Comparison of ENCODE assay signal across 3 cellular contexts in the genomic region with DNA sequence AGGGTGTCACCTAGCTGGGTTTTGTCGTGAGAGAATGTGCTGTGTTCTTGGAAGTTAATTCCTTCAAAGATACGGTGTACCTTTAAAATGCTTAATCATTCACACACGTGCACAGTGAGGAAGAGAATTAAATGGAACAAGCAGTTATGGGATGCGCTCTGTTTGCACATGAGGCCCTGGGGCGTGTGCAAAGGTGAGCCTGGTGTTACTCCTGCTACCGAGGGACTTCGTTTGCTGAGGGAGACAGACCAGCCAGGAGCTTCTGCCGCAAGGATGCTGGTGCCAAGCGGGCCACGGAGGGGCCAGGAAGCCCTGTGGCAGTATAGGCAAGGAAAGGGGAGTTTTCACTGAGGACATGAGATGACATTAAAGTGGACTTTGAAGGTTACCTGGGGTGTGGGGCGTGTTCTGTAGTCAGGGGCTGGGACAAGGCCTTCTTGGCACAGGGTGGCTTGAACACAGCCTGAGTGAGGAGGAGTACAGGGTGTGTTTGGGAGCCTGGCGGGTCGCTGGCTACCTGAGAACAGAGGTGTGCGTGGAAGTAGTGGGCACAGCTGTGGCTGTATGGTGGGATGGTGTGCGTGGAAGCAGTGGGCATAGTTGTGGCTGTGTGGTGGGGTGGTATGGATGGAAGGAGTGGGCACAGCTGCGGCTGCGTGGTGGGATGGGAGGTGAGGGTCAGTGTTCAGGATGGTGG.
TF ChIP-seq lines count a peak whose summit lies in the region.

No MANE protein-coding gene starts in this region.

TF ChIP-seq in HEK293, 187 proteins besides CTCF, POLR2A, EP300 and RAD21 (continues in another document):
- TF ChIP-seq ZNF664 (tag by site-specific recombination; IDR thresholded peaks at IDR 0.05) (no peak), ZNF660 (tag by site-specific recombination; IDR thresholded peaks at IDR 0.05) (no peak), EGR2 (tag by site-specific recombination; IDR thresholded peaks at IDR 0.05; ENCODE audit: low read depth) (peak; percentile 73), IKZF3 (tag by site-specific recombination; IDR thresholded peaks at IDR 0.05) (no peak), ZNF23 (tag by site-specific recombination; IDR thresholded peaks at IDR 0.05; ENCODE audit: borderline replicate concordance) (no peak), ZNF354C (tag by site-specific recombination; IDR thresholded peaks at IDR 0.05; ENCODE audit: borderline replicate concordance, low read depth) (no peak), GLI2 (tag by site-specific recombination; IDR thresholded peaks at IDR 0.05; ENCODE audit: borderline replicate concordance, low read depth) (no peak), ZNF658 (tag by site-specific recombination; IDR thresholded peaks at IDR 0.05) (no peak), ZNF626 (tag by site-specific recombination; IDR thresholded peaks at IDR 0.05) (no peak)
- TF ChIP-seq, protein P1, sequence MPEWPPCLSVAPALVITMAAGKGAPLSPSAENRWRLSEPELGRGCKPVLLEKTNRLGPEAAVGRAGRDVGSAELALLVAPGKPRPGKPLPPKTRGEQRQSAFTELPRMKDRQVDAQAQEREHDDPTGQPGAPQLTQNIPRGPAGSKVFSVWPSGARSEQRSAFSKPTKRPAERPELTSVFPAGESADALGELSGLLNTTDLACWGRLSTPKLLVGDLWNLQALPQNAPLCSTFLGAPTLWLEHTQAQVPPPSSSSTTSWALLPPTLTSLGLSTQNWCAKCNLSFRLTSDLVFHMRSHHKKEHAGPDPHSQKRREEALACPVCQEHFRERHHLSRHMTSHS (tag by site-specific recombination; IDR thresholded peaks at IDR 0.05): no peak
- TF ChIP-seq, protein P2, sequence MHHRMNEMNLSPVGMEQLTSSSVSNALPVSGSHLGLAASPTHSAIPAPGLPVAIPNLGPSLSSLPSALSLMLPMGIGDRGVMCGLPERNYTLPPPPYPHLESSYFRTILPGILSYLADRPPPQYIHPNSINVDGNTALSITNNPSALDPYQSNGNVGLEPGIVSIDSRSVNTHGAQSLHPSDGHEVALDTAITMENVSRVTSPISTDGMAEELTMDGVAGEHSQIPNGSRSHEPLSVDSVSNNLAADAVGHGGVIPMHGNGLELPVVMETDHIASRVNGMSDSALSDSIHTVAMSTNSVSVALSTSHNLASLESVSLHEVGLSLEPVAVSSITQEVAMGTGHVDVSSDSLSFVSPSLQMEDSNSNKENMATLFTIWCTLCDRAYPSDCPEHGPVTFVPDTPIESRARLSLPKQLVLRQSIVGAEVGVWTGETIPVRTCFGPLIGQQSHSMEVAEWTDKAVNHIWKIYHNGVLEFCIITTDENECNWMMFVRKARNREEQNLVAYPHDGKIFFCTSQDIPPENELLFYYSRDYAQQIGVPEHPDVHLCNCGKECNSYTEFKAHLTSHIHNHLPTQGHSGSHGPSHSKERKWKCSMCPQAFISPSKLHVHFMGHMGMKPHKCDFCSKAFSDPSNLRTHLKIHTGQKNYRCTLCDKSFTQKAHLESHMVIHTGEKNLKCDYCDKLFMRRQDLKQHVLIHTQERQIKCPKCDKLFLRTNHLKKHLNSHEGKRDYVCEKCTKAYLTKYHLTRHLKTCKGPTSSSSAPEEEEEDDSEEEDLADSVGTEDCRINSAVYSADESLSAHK (tag by site-specific recombination; IDR thresholded peaks at IDR 0.05): no peak
- TF ChIP-seq, protein P3, sequence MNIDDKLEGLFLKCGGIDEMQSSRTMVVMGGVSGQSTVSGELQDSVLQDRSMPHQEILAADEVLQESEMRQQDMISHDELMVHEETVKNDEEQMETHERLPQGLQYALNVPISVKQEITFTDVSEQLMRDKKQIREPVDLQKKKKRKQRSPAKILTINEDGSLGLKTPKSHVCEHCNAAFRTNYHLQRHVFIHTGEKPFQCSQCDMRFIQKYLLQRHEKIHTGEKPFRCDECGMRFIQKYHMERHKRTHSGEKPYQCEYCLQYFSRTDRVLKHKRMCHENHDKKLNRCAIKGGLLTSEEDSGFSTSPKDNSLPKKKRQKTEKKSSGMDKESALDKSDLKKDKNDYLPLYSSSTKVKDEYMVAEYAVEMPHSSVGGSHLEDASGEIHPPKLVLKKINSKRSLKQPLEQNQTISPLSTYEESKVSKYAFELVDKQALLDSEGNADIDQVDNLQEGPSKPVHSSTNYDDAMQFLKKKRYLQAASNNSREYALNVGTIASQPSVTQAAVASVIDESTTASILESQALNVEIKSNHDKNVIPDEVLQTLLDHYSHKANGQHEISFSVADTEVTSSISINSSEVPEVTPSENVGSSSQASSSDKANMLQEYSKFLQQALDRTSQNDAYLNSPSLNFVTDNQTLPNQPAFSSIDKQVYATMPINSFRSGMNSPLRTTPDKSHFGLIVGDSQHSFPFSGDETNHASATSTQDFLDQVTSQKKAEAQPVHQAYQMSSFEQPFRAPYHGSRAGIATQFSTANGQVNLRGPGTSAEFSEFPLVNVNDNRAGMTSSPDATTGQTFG (tag by site-specific recombination; IDR thresholded peaks at IDR 0.05; ENCODE audit: borderline replicate concordance): no peak

TF ChIP-seq in K562, 482 proteins besides CTCF, POLR2A, EP300 and RAD21:
- TF ChIP-seq, protein P4, sequence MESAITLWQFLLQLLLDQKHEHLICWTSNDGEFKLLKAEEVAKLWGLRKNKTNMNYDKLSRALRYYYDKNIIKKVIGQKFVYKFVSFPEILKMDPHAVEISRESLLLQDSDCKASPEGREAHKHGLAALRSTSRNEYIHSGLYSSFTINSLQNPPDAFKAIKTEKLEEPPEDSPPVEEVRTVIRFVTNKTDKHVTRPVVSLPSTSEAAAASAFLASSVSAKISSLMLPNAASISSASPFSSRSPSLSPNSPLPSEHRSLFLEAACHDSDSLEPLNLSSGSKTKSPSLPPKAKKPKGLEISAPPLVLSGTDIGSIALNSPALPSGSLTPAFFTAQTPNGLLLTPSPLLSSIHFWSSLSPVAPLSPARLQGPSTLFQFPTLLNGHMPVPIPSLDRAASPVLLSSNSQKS (CRISPR knock-in tag; IDR thresholded peaks at IDR 0.05): no peak
- TF ChIP-seq, protein P5, sequence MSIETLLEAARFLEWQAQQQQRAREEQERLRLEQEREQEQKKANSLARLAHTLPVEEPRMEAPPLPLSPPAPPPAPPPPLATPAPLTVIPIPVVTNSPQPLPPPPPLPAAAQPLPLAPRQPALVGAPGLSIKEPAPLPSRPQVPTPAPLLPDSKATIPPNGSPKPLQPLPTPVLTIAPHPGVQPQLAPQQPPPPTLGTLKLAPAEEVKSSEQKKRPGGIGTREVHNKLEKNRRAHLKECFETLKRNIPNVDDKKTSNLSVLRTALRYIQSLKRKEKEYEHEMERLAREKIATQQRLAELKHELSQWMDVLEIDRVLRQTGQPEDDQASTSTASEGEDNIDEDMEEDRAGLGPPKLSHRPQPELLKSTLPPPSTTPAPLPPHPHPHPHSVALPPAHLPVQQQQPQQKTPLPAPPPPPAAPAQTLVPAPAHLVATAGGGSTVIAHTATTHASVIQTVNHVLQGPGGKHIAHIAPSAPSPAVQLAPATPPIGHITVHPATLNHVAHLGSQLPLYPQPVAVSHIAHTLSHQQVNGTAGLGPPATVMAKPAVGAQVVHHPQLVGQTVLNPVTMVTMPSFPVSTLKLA (conservative IDR thresholded peaks at IDR 0.05): 0 out of 4 replicates have a peak, but pooled peaks of 1 of the 2 experiments have one; percentile 36
- TF ChIP-seq ZNF76 (CRISPR knock-in tag; IDR thresholded peaks at IDR 0.05; ENCODE audit: borderline replicate concordance) (no peak), C11orf30 (IDR thresholded peaks at IDR 0.05; ENCODE audit: low read depth) (peak; percentile 29; the same call in 1 of the 2 replicates), FUS (optimal IDR thresholded peaks at IDR 0.05; ENCODE audit: low read depth, low read length) (no peak), NFE2 (IDR thresholded peaks at IDR 0.05; ENCODE audit: low read depth) (peak; percentile 60), ZNF316 (IDR thresholded peaks at IDR 0.05) (peak; percentile 56)
- TF ChIP-seq, protein P6, sequence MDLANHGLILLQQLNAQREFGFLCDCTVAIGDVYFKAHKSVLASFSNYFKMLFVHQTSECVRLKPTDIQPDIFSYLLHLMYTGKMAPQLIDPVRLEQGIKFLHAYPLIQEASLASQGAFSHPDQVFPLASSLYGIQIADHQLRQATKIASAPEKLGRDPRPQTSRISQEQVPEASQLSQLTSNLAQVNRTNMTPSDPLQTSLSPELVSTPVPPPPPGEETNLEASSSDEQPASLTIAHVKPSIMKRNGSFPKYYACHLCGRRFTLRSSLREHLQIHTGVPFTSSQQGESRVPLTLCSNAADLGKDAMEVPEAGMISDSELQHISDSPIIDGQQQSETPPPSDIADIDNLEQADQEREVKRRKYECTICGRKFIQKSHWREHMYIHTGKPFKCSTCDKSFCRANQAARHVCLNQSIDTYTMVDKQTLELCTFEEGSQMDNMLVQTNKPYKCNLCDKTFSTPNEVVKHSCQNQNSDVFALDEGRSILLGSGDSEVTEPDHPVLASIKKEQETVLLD (IDR thresholded peaks at IDR 0.05): no peak

TF ChIP-seq in SK-N-SH, 30 proteins besides CTCF, POLR2A, EP300 and RAD21:
- TF ChIP-seq SIN3A (IDR thresholded peaks at IDR 0.05; ENCODE audit: borderline replicate concordance, low read depth, low read length) (no peak), CHD2 (IDR thresholded peaks at IDR 0.05; ENCODE audit: low read length, partially characterized antibody) (no peak), FOSL2 (IDR thresholded peaks at IDR 0.05; ENCODE audit: borderline replicate concordance, low read depth) (no peak), POLR2AphosphoS5 (IDR thresholded peaks at IDR 0.05; ENCODE audit: low read depth, low read length) (no peak)
- TF ChIP-seq, protein P7, sequence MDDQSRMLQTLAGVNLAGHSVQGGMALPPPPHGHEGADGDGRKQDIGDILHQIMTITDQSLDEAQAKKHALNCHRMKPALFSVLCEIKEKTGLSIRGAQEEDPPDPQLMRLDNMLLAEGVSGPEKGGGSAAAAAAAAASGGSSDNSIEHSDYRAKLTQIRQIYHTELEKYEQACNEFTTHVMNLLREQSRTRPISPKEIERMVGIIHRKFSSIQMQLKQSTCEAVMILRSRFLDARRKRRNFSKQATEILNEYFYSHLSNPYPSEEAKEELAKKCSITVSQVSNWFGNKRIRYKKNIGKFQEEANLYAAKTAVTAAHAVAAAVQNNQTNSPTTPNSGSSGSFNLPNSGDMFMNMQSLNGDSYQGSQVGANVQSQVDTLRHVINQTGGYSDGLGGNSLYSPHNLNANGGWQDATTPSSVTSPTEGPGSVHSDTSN (IDR thresholded peaks at IDR 0.05): no peak
- TF ChIP-seq, protein P8, sequence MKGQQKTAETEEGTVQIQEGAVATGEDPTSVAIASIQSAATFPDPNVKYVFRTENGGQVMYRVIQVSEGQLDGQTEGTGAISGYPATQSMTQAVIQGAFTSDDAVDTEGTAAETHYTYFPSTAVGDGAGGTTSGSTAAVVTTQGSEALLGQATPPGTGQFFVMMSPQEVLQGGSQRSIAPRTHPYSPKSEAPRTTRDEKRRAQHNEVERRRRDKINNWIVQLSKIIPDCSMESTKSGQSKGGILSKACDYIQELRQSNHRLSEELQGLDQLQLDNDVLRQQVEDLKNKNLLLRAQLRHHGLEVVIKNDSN (IDR thresholded peaks at IDR 0.05; ENCODE audit: borderline replicate concordance, low read depth): no peak
